11 cellular contexts compared by ENCODE assay signal in the genomic region with DNA sequence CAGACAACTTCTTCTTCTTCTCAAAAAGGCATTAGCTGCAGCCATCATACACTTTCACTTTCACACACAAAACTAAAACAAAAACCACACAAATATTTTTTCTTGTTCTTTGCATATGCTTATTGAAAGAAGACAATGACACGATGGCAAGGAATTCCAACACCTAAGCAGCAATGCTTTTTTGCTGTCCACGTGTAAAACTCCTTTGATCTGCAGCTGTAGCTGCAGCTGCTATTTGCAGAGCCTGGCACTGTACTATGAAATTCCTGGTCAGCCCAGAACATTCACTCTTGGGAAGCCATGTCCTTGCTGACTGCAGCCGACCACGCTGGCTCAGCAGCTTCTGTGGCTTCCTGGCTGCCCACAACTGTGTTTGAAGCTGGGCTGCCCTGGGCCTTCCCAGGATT.
A peak's percentile ranks its signal among the peaks of the same experiment; 100 is the strongest.
DNase-seq lines count a peak whose midpoint lies in the region; FAIRE-seq and TF ChIP-seq lines count a peak whose summit lies in the region.
"Had no signal": no experiment of that assay in that cellular context is flagged by ENCODE, and none has a peak within 500 bp of the region (broad histone marks: within the 10 kb centered on the region; RNA-seq: fewer than 3 reads in every experiment).

No MANE protein-coding gene starts in this region.

- H3K4ac ChIP-seq in mesendoderm (ENCODE audit: low read depth, low read length) = no peak overlapping the region

- no CpG with 5 or more reads among the region's 4 CpGs for WGBS in mesendoderm (ENCODE audit: extremely low coverage, insufficient coverage, low lambda C conversion rate)

- H3K27me3 ChIP-seq in adipocyte (replicated peaks; ENCODE audit: control insufficient read depth, insufficient read depth, low read length) (no peaks in the 10 kb centered on the region), mesendoderm (ENCODE audit: insufficient read depth, low read length, poor library complexity) (no peaks in the 10 kb centered on the region), PC-9 (ENCODE audit: insufficient read depth, low read depth) (no peaks in the 10 kb centered on the region), H7 (ENCODE audit: control insufficient read depth, insufficient read depth, low read length) (no peaks in the 10 kb centered on the region)

- H3K79me2 ChIP-seq in mesendoderm (ENCODE audit: control insufficient read depth, insufficient read depth, low read length) (no peaks in the 10 kb centered on the region), PC-9 (ENCODE audit: low read depth) (no peaks in the 10 kb centered on the region)

- H4K5ac ChIP-seq in mesendoderm (ENCODE audit: low read length) = no peak overlapping the region

- no peak for TF ChIP-seq CTCF in PC-9 (conservative IDR thresholded peaks at IDR 0.05)

- H3K23ac ChIP-seq in mesendoderm (ENCODE audit: low read length) = no peak overlapping the region

- no peak overlapping the region for H3K9ac ChIP-seq in adipocyte (ENCODE audit: low read length)
- no peak overlapping the region for H3K9ac ChIP-seq in mesendoderm (ENCODE audit: low read length)

- H3K4me2 ChIP-seq in mesendoderm (ENCODE audit: low read length) = no peak overlapping the region
- H3K4me2 ChIP-seq in PC-9 = no peak overlapping the region

- H3K27ac ChIP-seq in mesendoderm (ENCODE audit: low read depth, low read length) (no peak overlapping the region), PC-9 (no peak overlapping the region)

- H3K18ac ChIP-seq in mesendoderm (ENCODE audit: low read length) = no peak overlapping the region

- H3K9me2 ChIP-seq in PC-9 (ENCODE audit: insufficient read depth) = no peaks in the 10 kb centered on the region

- no peak overlapping the region for H4K8ac ChIP-seq in mesendoderm (ENCODE audit: low read depth, low read length)

- BruUV-seq in PC-9 (replicated peaks; lab: Mats Ljungman, UMichigan) = no TSS peak

- POLR2A ChIA-PET in PC-9 (lab: Charles Lee; ENCODE audit: unreplicated experiment) = no interaction called here

- no peak overlapping the region for H3K4me3 ChIP-seq in adipocyte (ENCODE audit: low read length)
- no peak overlapping the region for H3K4me3 ChIP-seq in mesendoderm (ENCODE audit: low read length)
- H3K4me3 ChIP-seq in PC-9 = no peak overlapping the region
- no peak overlapping the region for H3K4me3 ChIP-seq in H7 (ENCODE audit: insufficient read depth, low read depth, low read length)

- no peak overlapping the region for H2BK5ac ChIP-seq in mesendoderm (ENCODE audit: low read length)

- H3F3A ChIP-seq in PC-9 (ENCODE audit: insufficient read depth, low read depth) = no peaks in the 10 kb centered on the region

- no peaks in the 10 kb centered on the region for H3K9me3 ChIP-seq in adipocyte (ENCODE audit: control insufficient read depth, low read length)
- no peaks in the 10 kb centered on the region for H3K9me3 ChIP-seq in PC-9 (ENCODE audit: insufficient read depth, low read depth)

- DNase-seq in ELF-1 (ENCODE audit: low read depth, low spot score) = peak; percentile 19
- DNase-seq in HT1080 (ENCODE audit: low read depth) = peak; percentile 59
- peak; percentile 15 for DNase-seq in adipocyte (ENCODE audit: low read depth)
- DNase-seq in mesendoderm = peak; percentile 21
- no peak for DNase-seq in PC-9
- no peak for DNase-seq in inferior parietal cortex (ENCODE audit: extremely low spot score)
- no peak for DNase-seq in H54 (ENCODE audit: insufficient read length, low spot score)
- no peak for DNase-seq in H7
- DNase-seq: activated CD4-positive, alpha-beta T cell treated with anti-CD3 and anti-CD28 coated beads, Interleukin-2, amount 50 U/mL, for 48 hours; aorta had no signal

- no peaks in the 10 kb centered on the region for H3K79me1 ChIP-seq in mesendoderm (ENCODE audit: low read length)

- H3K36me3 ChIP-seq in adipocyte (ENCODE audit: control insufficient read depth, insufficient read depth, low read length, severe bottlenecking) (no peaks in the 10 kb centered on the region), mesendoderm (ENCODE audit: control insufficient read depth, insufficient read depth, low read length) (no peaks in the 10 kb centered on the region), PC-9 (ENCODE audit: low read depth) (no peaks in the 10 kb centered on the region), H7 (replicated peaks; ENCODE audit: control insufficient read depth, insufficient read depth, low read length) (no peaks in the 10 kb centered on the region)

- TF ChIP-seq POLR2A in H54 (IDR thresholded peaks at IDR 0.05; ENCODE audit: low read depth, low read length) = no peak

- no peaks in the 10 kb centered on the region for H3K4me1 ChIP-seq in adipocyte (ENCODE audit: control insufficient read depth, insufficient read depth, low read length)
- no peaks in the 10 kb centered on the region for H3K4me1 ChIP-seq in mesendoderm (ENCODE audit: control insufficient read depth, low read depth, low read length)
- no peaks in the 10 kb centered on the region for H3K4me1 ChIP-seq in PC-9 (replicated peaks; ENCODE audit: insufficient read depth)

- no peak overlapping the region for H2BK120ac ChIP-seq in mesendoderm (ENCODE audit: low read depth, low read length)

- H2AFZ ChIP-seq in PC-9 = no peak overlapping the region

- H4K20me1 ChIP-seq in PC-9 (ENCODE audit: insufficient read depth) = no peaks in the 10 kb centered on the region

- no peak for FAIRE-seq in H54 (lab: Jason Lieb, UNC)
- FAIRE-seq: HTR-8/SVneo had no signal

- H2AK5ac ChIP-seq in mesendoderm (ENCODE audit: low read length) = no peak overlapping the region

- H3K56ac ChIP-seq in mesendoderm (ENCODE audit: low read length) = no peak overlapping the region

- H2BK15ac ChIP-seq in mesendoderm (replicated peaks; ENCODE audit: low read depth) = no peak overlapping the region

- CTCF ChIA-PET in PC-9 (lab: Charles Lee) = interaction anchor here (0.6 to 0.7 kb wide), 2 partner anchors 176 to 308 kb away, joined by 3 to 5 read pairs; no protein-coding TSS in a partner anchor

- intact Hi-C loops in PC-9 (cut with micrococcal nuclease; ENCODE audit: unreplicated experiment) = loop anchor here (10.0 kb wide), 1 partner anchor 254 kb away; no protein-coding TSS in a partner anchor

Comparison
In these comparisons a context has a peak if more than half of its experiments do, and no peak if none do; other contexts are left out.
1. DNase-seq: peak in ELF-1 (single experiment), HT1080 (single experiment), adipocyte (single experiment) and mesendoderm (single experiment); none in PC-9 (0 of 2), inferior parietal cortex (single experiment), H54 (single experiment) and H7 (single experiment).